26 cellular contexts compared by ENCODE assay signal in the genomic region with DNA sequence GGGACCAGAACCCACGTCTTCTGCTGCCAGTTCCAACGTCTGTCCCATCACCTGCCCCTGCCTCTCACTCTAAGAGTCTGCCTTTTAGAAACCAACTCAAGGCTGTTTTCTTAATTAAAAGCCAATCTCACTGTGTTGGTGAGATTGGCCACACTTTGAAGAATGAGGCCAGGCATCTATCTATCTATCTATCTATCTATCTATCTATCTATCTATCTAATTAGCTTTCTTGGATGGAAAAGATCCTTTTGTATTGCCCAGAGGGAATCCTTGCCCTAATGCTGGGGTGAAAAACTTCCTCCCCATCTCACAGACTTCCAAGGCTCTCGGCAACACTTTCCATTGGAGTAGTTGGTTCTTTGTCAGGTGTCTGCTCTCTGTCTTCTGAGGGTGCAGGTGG.
"Had no signal": no experiment of that assay in that cellular context is flagged by ENCODE, and none has a peak within 500 bp of the region (broad histone marks: within the 10 kb centered on the region; RNA-seq: fewer than 3 reads in every experiment).

No MANE protein-coding gene starts in this region.

- H3K4me1 Mint-ChIP-seq: activated CD4-positive, alpha-beta T cell treated with anti-CD3 and anti-CD28 coated beads, Interleukin-2, amount 10 ng/mL, durations not matched to agents 7 days and 5 days; activated naive CD4-positive, alpha-beta T cell treated with anti-CD3 and anti-CD28 coated beads, Interleukin-2, amount 50 U/mL, for 24 hours; T-cell had no signal

- H3K27ac ChIP-seq: foreskin keratinocyte, lower lobe of right lung, thoracic aorta, VCaP had no signal

- H3K4me3 ChIP-seq: lower lobe of right lung, thoracic aorta had no signal

- H3K36me3 ChIP-seq: lower lobe of right lung, thoracic aorta had no signal

- ATAC-seq: activated CD4-positive, CD25-positive, alpha-beta regulatory T cell treated with anti-CD3 and anti-CD28 coated beads, Interleukin-2, amount 50 U/mL, for 24 hours; activated CD8-positive, alpha-beta memory T cell treated with anti-CD3 and anti-CD28 coated beads, Interleukin-2, amount 10 ng/mL, durations not matched to agents 7 days and 5 days; activated CD8-positive, alpha-beta T cell treated with anti-CD3 and anti-CD28 coated beads for 36 hours; foreskin keratinocyte; lower lobe of right lung; naive thymus-derived CD4-positive, alpha-beta T cell; stimulated activated naive CD8-positive, alpha-beta T cell treated with anti-CD3 and anti-CD28 coated beads, Interleukin-15, amount 100 ng/mL, for 72 hours; T-cell had no signal

- H3K27me3 Mint-ChIP-seq: activated naive CD4-positive, alpha-beta T cell treated with anti-CD3 and anti-CD28 coated beads, Interleukin-2, amount 50 U/mL, for 24 hours had no signal

- DNase-seq: activated CD4-positive, alpha-beta T cell treated with anti-CD3 and anti-CD28 coated beads, Interleukin-2, amount 10 ng/mL, durations not matched to agents 7 days and 5 days; activated CD8-positive, alpha-beta memory T cell treated with anti-CD3 and anti-CD28 coated beads, Interleukin-2, amount 10 ng/mL, durations not matched to agents 7 days and 5 days; activated CD8-positive, alpha-beta T cell treated with anti-CD3 and anti-CD28 coated beads for 36 hours; activated gamma-delta T cell treated with Interleukin-2 at 50 U/mL for 16 hours; activated T-cell treated with anti-CD3 and anti-CD28 coated beads for 4 hours; aorta; caudate nucleus; dermis blood vessel endothelial cell; effector CD8-positive, alpha-beta T cell; erythroblast; foreskin keratinocyte; glutamatergic neuron; lower lobe of right lung; naive thymus-derived CD4-positive, alpha-beta T cell; retina; stimulated activated CD4-positive, alpha-beta T cell treated with anti-CD3 and anti-CD28 coated beads, Interleukin-12 subunit alpha, Interleukin-12 subunit beta, amount 100 ng/mL, for 4 hours; stimulated activated CD4-positive, alpha-beta T cell treated with anti-CD3 and anti-CD28 coated beads, Interleukin-4, amount 100 ng/mL, for 4 hours; stimulated activated naive CD8-positive, alpha-beta T cell treated with anti-CD3 and anti-CD28 coated beads, Interleukin-15, amount 100 ng/mL, for 72 hours; T-cell had no signal

- H3K4me3 Mint-ChIP-seq: activated CD4-positive, alpha-beta T cell treated with anti-CD3 and anti-CD28 coated beads, Interleukin-2, amount 10 ng/mL, durations not matched to agents 7 days and 5 days; activated CD8-positive, alpha-beta memory T cell treated with anti-CD3 and anti-CD28 coated beads, Interleukin-2, amount 10 ng/mL, durations not matched to agents 7 days and 5 days; activated CD8-positive, alpha-beta T cell treated with anti-CD3 and anti-CD28 coated beads for 36 hours; activated naive CD4-positive, alpha-beta T cell treated with anti-CD3 and anti-CD28 coated beads, Interleukin-2, amount 50 U/mL, for 24 hours; naive thymus-derived CD4-positive, alpha-beta T cell; stimulated activated naive CD8-positive, alpha-beta T cell treated with anti-CD3 and anti-CD28 coated beads, Interleukin-15, amount 100 ng/mL, for 72 hours; T-cell; T-helper 2 cell treated with Interferon-gamma antibody and Interleukin-4, amounts not matched to agents 5 μg/mL and 100 μg/mL, for 36 hours; type B pancreatic cell had no signal

- H3K9me3 Mint-ChIP-seq: activated CD4-positive, alpha-beta T cell treated with anti-CD3 and anti-CD28 coated beads, Interleukin-2, amount 10 ng/mL, durations not matched to agents 7 days and 5 days; activated CD8-positive, alpha-beta T cell treated with anti-CD3 and anti-CD28 coated beads for 36 hours; activated naive CD4-positive, alpha-beta T cell treated with anti-CD3 and anti-CD28 coated beads, Interleukin-2, amount 50 U/mL, for 24 hours; stimulated activated naive CD8-positive, alpha-beta T cell treated with anti-CD3 and anti-CD28 coated beads, Interleukin-15, amount 100 ng/mL, for 72 hours; T-cell; T-helper 2 cell treated with Interferon-gamma antibody and Interleukin-4, amounts not matched to agents 5 μg/mL and 100 μg/mL, for 36 hours; type B pancreatic cell had no signal

- H3K27ac Mint-ChIP-seq: activated CD4-positive, alpha-beta T cell treated with anti-CD3 and anti-CD28 coated beads, Interleukin-2, amount 10 ng/mL, durations not matched to agents 7 days and 5 days; activated CD8-positive, alpha-beta memory T cell treated with anti-CD3 and anti-CD28 coated beads, Interleukin-2, amount 10 ng/mL, durations not matched to agents 7 days and 5 days; activated CD8-positive, alpha-beta T cell treated with anti-CD3 and anti-CD28 coated beads for 36 hours; activated naive CD4-positive, alpha-beta T cell treated with anti-CD3 and anti-CD28 coated beads, Interleukin-2, amount 50 U/mL, for 24 hours; naive thymus-derived CD4-positive, alpha-beta T cell; stimulated activated naive CD8-positive, alpha-beta T cell treated with anti-CD3 and anti-CD28 coated beads, Interleukin-15, amount 100 ng/mL, for 72 hours; T-cell; T-helper 2 cell treated with Interferon-gamma antibody and Interleukin-4, amounts not matched to agents 5 μg/mL and 100 μg/mL, for 36 hours; type B pancreatic cell had no signal

- H3K4me1 ChIP-seq: foreskin keratinocyte had no signal

- H3K9me3 ChIP-seq: lower lobe of right lung, thoracic aorta had no signal

- H3K36me3 Mint-ChIP-seq: activated CD8-positive, alpha-beta memory T cell treated with anti-CD3 and anti-CD28 coated beads, Interleukin-2, amount 10 ng/mL, durations not matched to agents 7 days and 5 days; activated naive CD4-positive, alpha-beta T cell treated with anti-CD3 and anti-CD28 coated beads, Interleukin-2, amount 50 U/mL, for 24 hours; brain; naive thymus-derived CD4-positive, alpha-beta T cell; T-cell; type B pancreatic cell had no signal
